Comparison of ENCODE assay signal across 8 cellular contexts in the genomic region with DNA sequence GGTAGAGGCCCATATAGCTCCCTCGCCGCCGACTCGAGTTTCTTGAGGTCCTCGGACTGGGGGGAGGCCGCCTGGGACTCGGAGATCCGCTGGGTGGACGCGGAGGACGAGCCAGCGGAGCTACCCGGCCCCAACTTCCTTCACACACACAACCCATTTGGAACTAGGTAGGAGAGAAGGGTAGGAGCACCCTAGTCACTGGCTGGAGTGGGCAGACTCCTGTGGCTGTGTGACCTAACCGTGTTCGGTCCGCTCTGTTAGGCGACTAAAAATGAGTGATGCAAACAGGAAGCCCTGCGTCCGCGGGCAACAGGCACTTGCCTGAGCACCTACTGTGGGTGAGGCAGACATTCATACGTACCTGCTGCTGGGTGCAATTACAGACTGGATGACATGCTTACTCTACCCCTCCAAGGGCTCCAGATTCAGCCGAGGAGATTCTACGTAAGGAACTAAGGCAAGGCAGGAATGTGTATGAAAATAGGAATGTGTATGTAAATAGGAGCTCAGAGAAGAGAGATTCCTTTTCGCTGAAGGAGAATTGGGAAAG. TPM values are rescaled to one million over a fixed set of nuclear protein-coding genes. Genes with fewer than 3 reads are reported as not detected.
DNase-seq lines count a peak whose midpoint lies in the region; ATAC-seq and TF ChIP-seq lines count a peak whose summit lies in the region.

No MANE protein-coding gene starts in this region.

- H3K9me3 ChIP-seq in Panc1 (ENCODE audit: control insufficient read depth, insufficient read depth, low read depth, low read length): no peaks in the 10 kb centered on the region
- H3K9me3 ChIP-seq in iPS-18a (ENCODE audit: control insufficient read depth, low read depth, low read length): no peaks in the 10 kb centered on the region

- no peaks in the 10 kb centered on the region for H3K9me3 Mint-ChIP-seq in activated naive CD8-positive, alpha-beta T cell treated with anti-CD3 and anti-CD28 coated beads, Interleukin-2, amount 50 U/mL, for 24 hours

- peak overlapping the region; percentile 82 for H3K9ac ChIP-seq in iPS-18a (ENCODE audit: low read length)

- H3K36me3 ChIP-seq in Panc1 (ENCODE audit: control insufficient read depth, insufficient read depth, low read length) (peaks cover 3% of the 10 kb centered on the region; the same call in 1 of the 2 replicates), iPS-18a (ENCODE audit: control insufficient read depth, low read depth, low read length) (no peaks in the 10 kb centered on the region)

- H3K27me3 ChIP-seq in Panc1 (ENCODE audit: control insufficient read depth, insufficient read depth, low read length) (no peaks in the 10 kb centered on the region), iPS-18a (ENCODE audit: control insufficient read depth, insufficient read depth, low read length) (no peaks in the 10 kb centered on the region)

- no peaks in the 10 kb centered on the region for H3K27me3 Mint-ChIP-seq in activated naive CD8-positive, alpha-beta T cell treated with anti-CD3 and anti-CD28 coated beads, Interleukin-2, amount 50 U/mL, for 24 hours

- POLR2A ChIA-PET in Panc1 (lab: Charles Lee): interaction anchor here (0.6 to 0.9 kb wide), 5 partner anchors 50 to 193 kb away, joined by 3 to 9 read pairs (median 6); a partner anchor contains a TSS

- CTCF ChIA-PET in Panc1 (lab: Charles Lee): interaction anchor here (0.9 kb wide), 1 partner anchor 88 kb away, joined by 3 read pairs; no protein-coding TSS in a partner anchor

- H3K27ac ChIP-seq in Panc1 (ENCODE audit: low read length): peak overlapping the region; percentile 91
- H3K27ac ChIP-seq in iPS-18a (ENCODE audit: low read length): no peak overlapping the region

- peaks cover 4% of the 10 kb centered on the region for H3K36me3 Mint-ChIP-seq in activated naive CD8-positive, alpha-beta T cell treated with anti-CD3 and anti-CD28 coated beads, Interleukin-2, amount 50 U/mL, for 24 hours (ENCODE audit: low read depth)

- TF ChIP-seq CTCF in GM20000 (IDR thresholded peaks at IDR 0.05; ENCODE audit: extremely low read depth, missing control alignments): no peak
- no peak for TF ChIP-seq CTCF in Panc1 (IDR thresholded peaks at IDR 0.05)

- no TSS peak for BruUV-seq in Panc1 (replicated peaks; lab: Mats Ljungman, UMichigan)

- H3K4me1 ChIP-seq in Panc1 (ENCODE audit: control insufficient read depth, insufficient read depth, low read length) (peaks cover 15% of the 10 kb centered on the region), iPS-18a (ENCODE audit: control insufficient read depth, low read depth, low read length) (peaks cover 6% of the 10 kb centered on the region)

- peak overlapping the region; percentile 91 for H3K27ac Mint-ChIP-seq in activated naive CD8-positive, alpha-beta T cell treated with anti-CD3 and anti-CD28 coated beads, Interleukin-2, amount 50 U/mL, for 24 hours

- peaks cover 17% of the 10 kb centered on the region for H3K4me1 Mint-ChIP-seq in activated naive CD8-positive, alpha-beta T cell treated with anti-CD3 and anti-CD28 coated beads, Interleukin-2, amount 50 U/mL, for 24 hours

- in situ Hi-C loops in Panc1 (cut with HindIII; ENCODE audit: low pct_unique_long_range_greater_than_20kb, low sequenced_read_pairs): no loop called here

- intact Hi-C loops in Panc1 (cut with micrococcal nuclease; ENCODE audit: unreplicated experiment): loop anchor here (5.0 kb wide), 1 partner anchor 181 kb away; no protein-coding TSS in a partner anchor

- H3K4me3 Mint-ChIP-seq in activated naive CD8-positive, alpha-beta T cell treated with anti-CD3 and anti-CD28 coated beads, Interleukin-2, amount 50 U/mL, for 24 hours: peak overlapping the region; percentile 99

- no peak for ATAC-seq in Panc1
- no peak for ATAC-seq in activated naive CD8-positive, alpha-beta T cell treated with anti-CD3 and anti-CD28 coated beads, Interleukin-2, amount 50 U/mL, for 24 hours
- ATAC-seq in GM18502 (IDR thresholded peaks at IDR 0.05; ENCODE audit: poor library complexity, unreplicated experiment): no peak

- H3K4me3 ChIP-seq in Panc1 (ENCODE audit: low read depth in 2 of 2, low read length in 2 of 2) (peak overlapping the region; percentile 95 to 98), iPS-18a (ENCODE audit: low read length) (peak overlapping the region; percentile 58)

- DNase-seq in AML-193 (lab: John Stamatoyannopoulos, UW): peak; percentile 53 to 55
- DNase-seq in GM20000 (ENCODE audit: low spot score): peak; percentile 55
- DNase-seq in Panc1 (ENCODE audit: low read depth, low spot score): no peak
- DNase-seq in activated naive CD8-positive, alpha-beta T cell treated with anti-CD3 and anti-CD28 coated beads, Interleukin-2, amount 50 U/mL, for 24 hours: peak; percentile 57
- DNase-seq in stimulated activated CD4-positive, alpha-beta T cell treated with anti-CD3 and anti-CD28 coated beads, Interleukin-2, amount 100 ng/mL, for 24 hours: peak; percentile 59 to 61
- no peak for DNase-seq in GM03348 (ENCODE audit: low spot score)

RNA-seq across cellular contexts. Expression of a gene that starts 4.6 kb away (rescaled TPM):
- 107 TPM for total RNA-seq in Panc1 (2021; ENCODE audit: unreplicated experiment)
- 48.8 TPM for polyA plus RNA-seq in Panc1 (2012; ENCODE audit: insufficient read length)

Comparison
In these comparisons a context has a peak if more than half of its experiments do, and no peak if none do; other contexts are left out.
1. DNase-seq: peak in AML-193 (2 of 2), GM20000 (single experiment), activated naive CD8-positive, alpha-beta T cell treated with anti-CD3 and anti-CD28 coated beads, Interleukin-2, amount 50 U/mL, for 24 hours (single experiment) and stimulated activated CD4-positive, alpha-beta T cell treated with anti-CD3 and anti-CD28 coated beads, Interleukin-2, amount 100 ng/mL, for 24 hours (2 of 2); none in Panc1 (single experiment) and GM03348 (single experiment).